ENCODE assay signal across 8 cellular contexts in the genomic region with DNA sequence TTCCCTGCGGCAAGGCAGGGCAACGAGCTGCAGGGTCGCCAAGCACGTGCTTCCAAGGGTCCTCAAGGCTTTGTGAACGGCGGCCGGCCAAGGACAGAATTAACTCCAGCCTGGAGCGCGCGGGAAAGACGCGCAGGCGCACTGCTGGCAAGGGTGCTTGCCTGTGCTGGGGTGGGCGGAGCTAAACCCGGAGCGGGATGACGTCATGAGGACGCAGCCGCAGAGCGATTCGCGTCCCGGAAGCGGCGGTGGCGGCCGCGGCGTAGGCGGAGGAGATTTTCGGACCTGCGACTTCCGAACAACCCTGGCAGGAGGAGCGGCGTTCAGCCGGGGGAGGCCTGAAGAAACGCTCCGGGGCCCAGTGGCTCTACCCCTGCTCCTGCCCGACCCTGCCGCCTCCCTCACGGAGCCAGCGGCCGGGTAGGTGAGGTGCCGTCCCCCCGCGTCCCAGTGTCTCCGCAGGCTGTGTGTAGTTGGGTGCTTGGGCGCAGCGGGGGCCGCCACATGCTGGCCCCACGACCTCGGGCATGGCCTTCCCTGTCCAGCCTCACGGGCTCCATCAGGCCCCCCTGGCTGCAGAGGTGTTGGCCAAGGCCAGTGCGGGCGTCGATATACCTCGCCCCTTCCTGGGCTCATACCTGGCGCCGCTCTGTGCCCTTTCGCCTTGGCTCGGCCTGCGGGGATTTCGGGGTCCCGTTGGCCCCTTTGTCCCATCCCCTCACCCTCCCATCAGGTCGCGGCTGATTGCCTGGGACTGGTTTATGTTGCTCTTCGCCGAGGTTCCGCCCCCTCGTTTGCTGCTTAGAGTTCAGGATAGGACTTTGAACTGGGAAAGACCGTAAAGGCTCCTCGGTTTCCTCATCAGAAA. TPM values are rescaled to one million over a fixed set of nuclear protein-coding genes. Genes with fewer than 3 reads are reported as not detected.
DNase-seq lines count a peak whose midpoint lies in the region; ATAC-seq lines count a peak whose summit lies in the region.

A gene with protein sequence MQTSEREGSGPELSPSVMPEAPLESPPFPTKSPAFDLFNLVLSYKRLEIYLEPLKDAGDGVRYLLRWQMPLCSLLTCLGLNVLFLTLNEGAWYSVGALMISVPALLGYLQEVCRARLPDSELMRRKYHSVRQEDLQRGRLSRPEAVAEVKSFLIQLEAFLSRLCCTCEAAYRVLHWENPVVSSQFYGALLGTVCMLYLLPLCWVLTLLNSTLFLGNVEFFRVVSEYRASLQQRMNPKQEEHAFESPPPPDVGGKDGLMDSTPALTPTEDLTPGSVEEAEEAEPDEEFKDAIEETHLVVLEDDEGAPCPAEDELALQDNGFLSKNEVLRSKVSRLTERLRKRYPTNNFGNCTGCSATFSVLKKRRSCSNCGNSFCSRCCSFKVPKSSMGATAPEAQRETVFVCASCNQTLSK (plus strand): TSS at position 227 of the 868 bp plus-strand sequence. CDS start 1,350 bp downstream, outside the sequence.

- ATAC-seq in GM18511 (IDR thresholded peaks at IDR 0.05; ENCODE audit: unreplicated experiment) (peak; percentile 90), HG02973 (IDR thresholded peaks at IDR 0.05; ENCODE audit: unreplicated experiment) (peak; percentile 75), aorta (ENCODE audit: low FRiP score) (peak; percentile 97)

- H3K27me3 ChIP-seq in aorta (ENCODE audit: control insufficient read depth in 1 of 2, insufficient read depth in 2 of 2, low read length in 1 of 2) = no peaks in the 10 kb centered on the region

- intact Hi-C loops in aorta (cut with DNase I) = no loop called here

- H3K9me3 ChIP-seq in aorta (ENCODE audit: control insufficient read depth, low read length) = no peaks in the 10 kb centered on the region

- WGBS in aorta, 2 donors = 0% methylated on average over 71 to 72 of the region's 72 CpGs

- H3K4me3 ChIP-seq in aorta (ENCODE audit: low read length in 2 of 2) = peak within 1 kb of the TSS; percentile 38 to 62

- DNase-seq in NCI-H2029 treated with DMSO at 0.1 percent for 48 hours (lab: John Stamatoyannopoulos, UW) (peak; percentile 15), T1000 (lab: John Stamatoyannopoulos, UW) (peak; percentile 96), astrocyte of the hippocampus (ENCODE audit: low read depth, low spot score) (peak; percentile 99), hepatic stellate cell (ENCODE audit: low spot score) (peak; percentile 99), renal cortical epithelial cell (ENCODE audit: low read depth) (peak; percentile 87), aorta (peak; percentile 98 to 99)

- peak within 1 kb of the TSS; percentile 15 to 56 for H3K27ac ChIP-seq in aorta (ENCODE audit: low read depth in 1 of 2, low read length in 2 of 2)

- no peaks in the 10 kb centered on the region for H3K4me1 ChIP-seq in aorta (ENCODE audit: control insufficient read depth in 1 of 2, insufficient read depth in 2 of 2, low read length in 2 of 2)

- peaks cover 0 to 2% of the 10 kb centered on the region in 2 donors for H3K36me3 ChIP-seq in aorta (ENCODE audit: control insufficient read depth in 1 of 2, insufficient read depth in 2 of 2, low read length in 1 of 2)

RNA-seq across cellular contexts. Expression of the gene that starts here (rescaled TPM):
- total RNA-seq in renal cortical epithelial cell (34.9 and 37.5 TPM in 2 replicates), aorta (10 to 100 TPM; 23.0 to 33.2 TPM)
- 10 to 100 TPM in 1 of 2 donors, 1 to 10 TPM in 1; 6.1 to 24.6 TPM for polyA plus RNA-seq in aorta

Comparison
In these comparisons a context has a peak if more than half of its experiments do, and no peak if none do; other contexts are left out.
1. Peak in every context shown above with its lines: DNase-seq, ATAC-seq, H3K4me3 ChIP-seq and H3K27ac ChIP-seq.
2. DNase-seq: peak in every context shown above with its lines; median percentile 99 in astrocyte of the hippocampus; 99 in hepatic stellate cell; 98 in aorta; 96 in T1000; 87 in renal cortical epithelial cell; 15 in NCI-H2029 treated with DMSO at 0.1 percent for 48 hours.